ENCODE assay signal across 10 cellular contexts in the genomic region with DNA sequence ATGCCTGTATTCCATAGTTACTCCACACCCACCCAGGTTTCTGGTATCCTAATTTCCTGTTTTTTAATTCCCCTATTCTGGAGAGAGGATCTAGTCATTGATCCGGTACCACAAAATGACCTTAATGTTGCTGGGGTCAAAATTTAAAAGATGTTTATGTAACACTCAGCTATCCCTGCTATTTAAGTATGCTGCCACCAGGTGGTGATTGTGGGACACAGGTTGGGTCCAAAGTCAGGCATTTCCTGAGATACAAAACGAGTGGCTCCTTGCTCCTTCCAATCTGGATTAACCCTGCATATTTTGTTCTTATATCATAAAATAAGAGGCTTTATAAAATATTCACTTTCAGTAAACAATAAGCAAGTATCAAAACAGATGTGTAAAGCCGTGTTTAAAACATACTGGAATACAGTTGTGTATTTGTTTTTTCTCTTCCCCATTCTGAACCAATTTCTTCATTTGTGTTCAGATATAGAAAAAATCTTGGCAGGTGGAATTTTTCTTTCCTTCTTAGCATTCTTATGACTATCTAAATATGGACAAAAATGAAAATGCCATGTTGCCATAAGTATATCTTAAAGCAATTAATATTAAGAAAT. TPM values are rescaled to one million over a fixed set of nuclear protein-coding genes. Genes with fewer than 3 reads are reported as not detected.
DNase-seq lines count a peak whose midpoint lies in the region; ATAC-seq and TF ChIP-seq lines count a peak whose summit lies in the region.
"Had no signal": no experiment of that assay in that cellular context is flagged by ENCODE, and none has a peak within 500 bp of the region (broad histone marks: within the 10 kb centered on the region; RNA-seq: fewer than 3 reads in every experiment).

No MANE protein-coding gene starts in this region.

- H3K36me3 ChIP-seq in H7 (replicated peaks; ENCODE audit: control insufficient read depth, insufficient read depth, low read length) (no peaks in the 10 kb centered on the region; the same call in 1 of the 2 replicates), kidney epithelial cell (ENCODE audit: control insufficient read depth, insufficient read depth, low read length) (no peaks in the 10 kb centered on the region), ovary (no peaks in the 10 kb centered on the region), heart right ventricle (no peaks in the 10 kb centered on the region)

- no peaks in the 10 kb centered on the region for H3K4me1 ChIP-seq in ovary (ENCODE audit: insufficient read depth)
- no peaks in the 10 kb centered on the region for H3K4me1 ChIP-seq in heart right ventricle

- no peak for TF ChIP-seq EP300 in ovary (IDR thresholded peaks at IDR 0.05)

- peak; percentile 51 for TF ChIP-seq CTCF in kidney epithelial cell (IDR thresholded peaks at IDR 0.05; ENCODE audit: insufficient read depth, low read length, poor library complexity, severe bottlenecking)
- no peak for TF ChIP-seq CTCF in ovary (IDR thresholded peaks at IDR 0.05)
- peak in 3 of 9 donors; percentile 7 to 20 (median 8) for TF ChIP-seq CTCF in heart right ventricle (IDR thresholded peaks at IDR 0.05)

- intact Hi-C loops in ovary (cut with DNase I) = no loop called here
- intact Hi-C loops in heart right ventricle (cut with DNase I) = no loop called here

- WGBS in ovary, 3 donors = 35 to 44% (median 43%) methylated on average over 3 of the region's 3 CpGs
- WGBS in heart right ventricle, 2 donors = 38 to 41% methylated on average over 3 of the region's 3 CpGs

- H3K4me3 ChIP-seq in H7 (ENCODE audit: insufficient read depth, low read depth, low read length) = no peak overlapping the region
- no peak overlapping the region for H3K4me3 ChIP-seq in kidney epithelial cell (ENCODE audit: low read depth, low read length)
- no peak overlapping the region for H3K4me3 ChIP-seq in ovary
- H3K4me3 ChIP-seq in heart right ventricle = no peak overlapping the region

- ATAC-seq in GM18511 (IDR thresholded peaks at IDR 0.05; ENCODE audit: unreplicated experiment) (no peak), heart right ventricle (no peak), HG02981 (IDR thresholded peaks at IDR 0.05; ENCODE audit: unreplicated experiment) (no peak)

- H3K9me3 ChIP-seq in ovary (no peaks in the 10 kb centered on the region), heart right ventricle (peaks cover 0 to 8% (median 0%) of the 10 kb centered on the region in 11 donors)

- peak; percentile 43 for DNase-seq in D341Med (ENCODE audit: low spot score)
- peak; percentile 52 for DNase-seq in H7
- DNase-seq in SKM-1 treated with dmso at 0.1 percent for 144 hours (lab: John Stamatoyannopoulos, UW; ENCODE audit: unreplicated experiment) = peak; percentile 36
- no peak for DNase-seq in kidney epithelial cell (ENCODE audit: low read depth)
- DNase-seq in ovary = no peak
- no peak for DNase-seq in heart right ventricle

- H3K27ac ChIP-seq in ovary (no peak overlapping the region), heart right ventricle (no peak overlapping the region)

- TF ChIP-seq POLR2A in ovary (IDR thresholded peaks at IDR 0.05) = no peak

- H3K27me3 ChIP-seq in H7 (ENCODE audit: control insufficient read depth, insufficient read depth, low read length) = no peaks in the 10 kb centered on the region
- H3K27me3 ChIP-seq in kidney epithelial cell (ENCODE audit: control insufficient read depth, insufficient read depth, low read length) = no peaks in the 10 kb centered on the region
- no peaks in the 10 kb centered on the region for H3K27me3 ChIP-seq in ovary
- H3K27me3 ChIP-seq in heart right ventricle = peaks cover 0 to 25% (median 11%) of the 10 kb centered on the region in 7 donors

RNA-seq across cellular contexts. Expression of a gene that starts 16.3 kb away (rescaled TPM):
- 1.9 and 3.3 TPM in 2 replicates for total RNA-seq in H7 (2014; rRNA removed; shearing (Covaris generic))
- total RNA-seq in kidney epithelial cell = 0.21 TPM in 1 of 2 replicates, not detected in the other
- total RNA-seq in ovary = under 1 TPM in 2 of 7 donors, not detected in 5; 0.10 to 0.34 TPM
- polyA plus RNA-seq in ovary = not detected
- total RNA-seq in heart right ventricle = not detected
- under 1 TPM in 1 of 2 donors, not detected in 1; 0.01 TPM for polyA plus RNA-seq in heart right ventricle
- total RNA-seq: skeletal muscle tissue; T-helper 1 cell treated with Interleukin-12 subunit alpha and Interleukin-12 subunit beta and Interleukin-4 antibody, amounts not matched to agents 30 ng/mL and 1 ng/mL, for 36 hours had no signal

Comparison
In these comparisons a context has a peak if more than half of its experiments do, and no peak if none do; other contexts are left out.
1. DNase-seq: peak in D341Med (single experiment), H7 (single experiment) and SKM-1 treated with dmso at 0.1 percent for 144 hours (single experiment); none in kidney epithelial cell (single experiment), ovary (0 of 5) and heart right ventricle (0 of 2).